In the genomic region with DNA sequence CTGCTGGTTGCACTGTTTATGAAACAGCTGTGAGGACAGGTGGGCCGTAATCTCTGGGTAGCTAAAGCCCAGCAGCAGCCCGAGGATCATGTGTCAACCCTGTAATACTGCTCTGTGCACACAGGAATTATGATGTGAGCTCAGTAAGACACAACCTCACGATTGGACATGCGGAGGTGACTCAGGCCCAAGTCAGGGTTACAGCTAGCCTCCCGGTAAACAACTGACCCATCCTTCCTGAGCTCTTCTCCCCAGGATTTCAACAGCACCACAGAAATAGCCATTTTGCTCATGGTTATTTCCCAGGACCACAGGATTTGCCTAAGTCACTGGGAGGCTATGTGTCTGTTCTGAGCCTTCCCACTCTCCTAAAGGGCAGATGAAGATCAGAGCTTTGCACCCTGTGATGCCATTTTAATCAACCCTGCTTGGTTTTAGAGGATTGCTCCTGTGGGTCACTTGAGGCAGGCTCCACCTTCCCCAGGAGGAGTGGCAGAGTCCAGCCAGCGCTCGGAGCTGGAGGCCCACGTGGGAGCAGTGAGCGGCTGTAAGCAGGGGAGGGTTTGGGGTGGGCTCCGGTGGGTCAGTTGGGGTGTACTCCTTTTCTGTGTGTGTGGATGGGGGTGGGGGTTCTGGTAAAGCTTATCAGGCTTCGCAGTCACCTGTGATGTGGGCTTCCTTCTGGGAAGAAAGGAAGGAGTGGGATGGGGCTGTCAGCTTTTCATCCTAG, we compare ENCODE assay signal across 1 cellular context.
TF ChIP-seq lines count a peak whose summit lies in the region.

A gene (plus strand): TSS at position 363 of the 730 bp plus-strand sequence. CDS start 6,256 bp downstream, outside the sequence.

TF ChIP-seq in K562, 482 proteins besides CTCF, POLR2A, EP300 and RAD21 (continued from another document and continues in another):
- peak; percentile 30 for TF ChIP-seq RBBP5 (IDR thresholded peaks at IDR 0.05; ENCODE audit: borderline replicate concordance, insufficient read depth, low read length, poor library complexity, severe bottlenecking)
- peak; percentile 2 for TF ChIP-seq SAP30 (IDR thresholded peaks at IDR 0.05; ENCODE audit: borderline replicate concordance, insufficient read depth, low read depth, low read length, poor library complexity, severe bottlenecking)
- TF ChIP-seq HMG20A (CRISPR knock-in tag; conservative IDR thresholded peaks at IDR 0.05), result no peak
- no peak for TF ChIP-seq SPI1 (IDR thresholded peaks at IDR 0.05; ENCODE audit: borderline replicate concordance, low read depth, low read length)
- TF ChIP-seq, protein P1, sequence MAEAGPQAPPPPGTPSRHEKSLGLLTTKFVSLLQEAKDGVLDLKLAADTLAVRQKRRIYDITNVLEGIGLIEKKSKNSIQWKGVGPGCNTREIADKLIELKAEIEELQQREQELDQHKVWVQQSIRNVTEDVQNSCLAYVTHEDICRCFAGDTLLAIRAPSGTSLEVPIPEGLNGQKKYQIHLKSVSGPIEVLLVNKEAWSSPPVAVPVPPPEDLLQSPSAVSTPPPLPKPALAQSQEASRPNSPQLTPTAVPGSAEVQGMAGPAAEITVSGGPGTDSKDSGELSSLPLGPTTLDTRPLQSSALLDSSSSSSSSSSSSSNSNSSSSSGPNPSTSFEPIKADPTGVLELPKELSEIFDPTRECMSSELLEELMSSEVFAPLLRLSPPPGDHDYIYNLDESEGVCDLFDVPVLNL (CRISPR knock-in tag; IDR thresholded peaks at IDR 0.05; ENCODE audit: low read depth), result no peak
- peak; percentile 32; the same call in 1 of the 2 replicates for TF ChIP-seq CEBPB (tag; IDR thresholded peaks at IDR 0.05)
- peak; percentile 29; the same call in 1 of the 2 replicates for TF ChIP-seq BRD4 (IDR thresholded peaks at IDR 0.05)
- TF ChIP-seq ZNF766 (CRISPR knock-in tag; conservative IDR thresholded peaks at IDR 0.05), result no peak
- TF ChIP-seq ESRRA (IDR thresholded peaks at IDR 0.05; ENCODE audit: borderline replicate concordance, low read depth), result no peak
- no peak for TF ChIP-seq DMBX1 (CRISPR knock-in tag; IDR thresholded peaks at IDR 0.05; ENCODE audit: borderline replicate concordance)
- no peak for TF ChIP-seq MCM7 (IDR thresholded peaks at IDR 0.05)
- TF ChIP-seq ZNF785 (CRISPR knock-in tag; IDR thresholded peaks at IDR 0.05), result no peak
- TF ChIP-seq, protein P2, sequence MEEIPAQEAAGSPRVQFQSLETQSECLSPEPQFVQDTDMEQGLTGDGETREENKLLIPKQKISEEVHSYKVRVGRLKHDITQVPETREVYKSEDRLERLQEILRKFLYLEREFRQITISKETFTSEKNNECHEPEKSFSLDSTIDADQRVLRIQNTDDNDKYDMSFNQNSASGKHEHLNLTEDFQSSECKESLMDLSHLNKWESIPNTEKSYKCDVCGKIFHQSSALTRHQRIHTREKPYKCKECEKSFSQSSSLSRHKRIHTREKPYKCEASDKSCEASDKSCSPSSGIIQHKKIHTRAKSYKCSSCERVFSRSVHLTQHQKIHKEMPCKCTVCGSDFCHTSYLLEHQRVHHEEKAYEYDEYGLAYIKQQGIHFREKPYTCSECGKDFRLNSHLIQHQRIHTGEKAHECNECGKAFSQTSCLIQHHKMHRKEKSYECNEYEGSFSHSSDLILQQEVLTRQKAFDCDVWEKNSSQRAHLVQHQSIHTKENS (CRISPR knock-in tag; IDR thresholded peaks at IDR 0.05), result no peak
- peak; percentile 44; the same call in 1 of the 2 replicates for TF ChIP-seq NFRKB (IDR thresholded peaks at IDR 0.05; ENCODE audit: low read depth)
- TF ChIP-seq ZEB2 (IDR thresholded peaks at IDR 0.05), result 0 out of 2 replicates have a peak, but pooled peaks have one; percentile 14
- no peak for TF ChIP-seq HNRNPUL1 (IDR thresholded peaks at IDR 0.05; ENCODE audit: low read length)
- TF ChIP-seq, protein P3, sequence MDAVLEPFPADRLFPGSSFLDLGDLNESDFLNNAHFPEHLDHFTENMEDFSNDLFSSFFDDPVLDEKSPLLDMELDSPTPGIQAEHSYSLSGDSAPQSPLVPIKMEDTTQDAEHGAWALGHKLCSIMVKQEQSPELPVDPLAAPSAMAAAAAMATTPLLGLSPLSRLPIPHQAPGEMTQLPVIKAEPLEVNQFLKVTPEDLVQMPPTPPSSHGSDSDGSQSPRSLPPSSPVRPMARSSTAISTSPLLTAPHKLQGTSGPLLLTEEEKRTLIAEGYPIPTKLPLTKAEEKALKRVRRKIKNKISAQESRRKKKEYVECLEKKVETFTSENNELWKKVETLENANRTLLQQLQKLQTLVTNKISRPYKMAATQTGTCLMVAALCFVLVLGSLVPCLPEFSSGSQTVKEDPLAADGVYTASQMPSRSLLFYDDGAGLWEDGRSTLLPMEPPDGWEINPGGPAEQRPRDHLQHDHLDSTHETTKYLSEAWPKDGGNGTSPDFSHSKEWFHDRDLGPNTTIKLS (IDR thresholded peaks at IDR 0.05; ENCODE audit: borderline replicate concordance, low read depth), result no peak
- no peak for TF ChIP-seq HIVEP1 (CRISPR knock-in tag; IDR thresholded peaks at IDR 0.05)
- TF ChIP-seq ZNF79 (CRISPR knock-in tag; IDR thresholded peaks at IDR 0.05; ENCODE audit: low read depth), result no peak
- no peak for TF ChIP-seq RBM14 (IDR thresholded peaks at IDR 0.05; ENCODE audit: borderline replicate concordance, insufficient read depth, low read depth, low read length)
- peak; percentile 18; the same call in 1 of the 2 replicates for TF ChIP-seq EP400 (IDR thresholded peaks at IDR 0.05)
- no peak for TF ChIP-seq LARP7 (IDR thresholded peaks at IDR 0.05)
- TF ChIP-seq EHMT2 (IDR thresholded peaks at IDR 0.05), result 0 out of 2 replicates have a peak, but pooled peaks have one; percentile 48
- no peak for TF ChIP-seq SAFB2 (IDR thresholded peaks at IDR 0.05; ENCODE audit: borderline replicate concordance, low read depth, low read length, severe bottlenecking)
- TF ChIP-seq ELF1 (tag; IDR thresholded peaks at IDR 0.05), result no peak
- no peak for TF ChIP-seq COPS2 (conservative IDR thresholded peaks at IDR 0.05)
- TF ChIP-seq STAG1 (CRISPR knock-in tag; IDR thresholded peaks at IDR 0.05; ENCODE audit: borderline replicate concordance), result no peak
- TF ChIP-seq, protein P4, sequence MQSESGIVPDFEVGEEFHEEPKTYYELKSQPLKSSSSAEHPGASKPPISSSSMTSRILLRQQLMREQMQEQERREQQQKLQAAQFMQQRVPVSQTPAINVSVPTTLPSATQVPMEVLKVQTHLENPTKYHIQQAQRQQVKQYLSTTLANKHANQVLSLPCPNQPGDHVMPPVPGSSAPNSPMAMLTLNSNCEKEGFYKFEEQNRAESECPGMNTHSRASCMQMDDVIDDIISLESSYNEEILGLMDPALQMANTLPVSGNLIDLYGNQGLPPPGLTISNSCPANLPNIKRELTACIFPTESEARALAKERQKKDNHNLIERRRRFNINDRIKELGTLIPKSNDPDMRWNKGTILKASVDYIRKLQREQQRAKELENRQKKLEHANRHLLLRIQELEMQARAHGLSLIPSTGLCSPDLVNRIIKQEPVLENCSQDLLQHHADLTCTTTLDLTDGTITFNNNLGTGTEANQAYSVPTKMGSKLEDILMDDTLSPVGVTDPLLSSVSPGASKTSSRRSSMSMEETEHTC (IDR thresholded peaks at IDR 0.05), result no peak
- no peak for TF ChIP-seq ZNF57 (CRISPR knock-in tag; IDR thresholded peaks at IDR 0.05)
- no peak for TF ChIP-seq ZNF75A (CRISPR knock-in tag; IDR thresholded peaks at IDR 0.05)
- TF ChIP-seq, protein P5, sequence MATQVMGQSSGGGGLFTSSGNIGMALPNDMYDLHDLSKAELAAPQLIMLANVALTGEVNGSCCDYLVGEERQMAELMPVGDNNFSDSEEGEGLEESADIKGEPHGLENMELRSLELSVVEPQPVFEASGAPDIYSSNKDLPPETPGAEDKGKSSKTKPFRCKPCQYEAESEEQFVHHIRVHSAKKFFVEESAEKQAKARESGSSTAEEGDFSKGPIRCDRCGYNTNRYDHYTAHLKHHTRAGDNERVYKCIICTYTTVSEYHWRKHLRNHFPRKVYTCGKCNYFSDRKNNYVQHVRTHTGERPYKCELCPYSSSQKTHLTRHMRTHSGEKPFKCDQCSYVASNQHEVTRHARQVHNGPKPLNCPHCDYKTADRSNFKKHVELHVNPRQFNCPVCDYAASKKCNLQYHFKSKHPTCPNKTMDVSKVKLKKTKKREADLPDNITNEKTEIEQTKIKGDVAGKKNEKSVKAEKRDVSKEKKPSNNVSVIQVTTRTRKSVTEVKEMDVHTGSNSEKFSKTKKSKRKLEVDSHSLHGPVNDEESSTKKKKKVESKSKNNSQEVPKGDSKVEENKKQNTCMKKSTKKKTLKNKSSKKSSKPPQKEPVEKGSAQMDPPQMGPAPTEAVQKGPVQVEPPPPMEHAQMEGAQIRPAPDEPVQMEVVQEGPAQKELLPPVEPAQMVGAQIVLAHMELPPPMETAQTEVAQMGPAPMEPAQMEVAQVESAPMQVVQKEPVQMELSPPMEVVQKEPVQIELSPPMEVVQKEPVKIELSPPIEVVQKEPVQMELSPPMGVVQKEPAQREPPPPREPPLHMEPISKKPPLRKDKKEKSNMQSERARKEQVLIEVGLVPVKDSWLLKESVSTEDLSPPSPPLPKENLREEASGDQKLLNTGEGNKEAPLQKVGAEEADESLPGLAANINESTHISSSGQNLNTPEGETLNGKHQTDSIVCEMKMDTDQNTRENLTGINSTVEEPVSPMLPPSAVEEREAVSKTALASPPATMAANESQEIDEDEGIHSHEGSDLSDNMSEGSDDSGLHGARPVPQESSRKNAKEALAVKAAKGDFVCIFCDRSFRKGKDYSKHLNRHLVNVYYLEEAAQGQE (CRISPR knock-in tag; IDR thresholded peaks at IDR 0.05; ENCODE audit: low read depth), result no peak
- no peak; the same call in 1 of the 2 replicates for TF ChIP-seq KLF16 (IDR thresholded peaks at IDR 0.05)
- no peak for TF ChIP-seq CCNT2 (IDR thresholded peaks at IDR 0.05; ENCODE audit: borderline replicate concordance, extremely low read depth, insufficient read length, low read depth, low read length)
- TF ChIP-seq PHF21A (IDR thresholded peaks at IDR 0.05; ENCODE audit: borderline replicate concordance, low read depth), result no peak
- no peak for TF ChIP-seq NFIX (CRISPR knock-in tag; IDR thresholded peaks at IDR 0.05; ENCODE audit: low read depth)
- TF ChIP-seq HDAC1 (IDR thresholded peaks at IDR 0.05), result peak in 1 of 2 experiments; percentile 21; a peak in 1 of 4 replicates
- TF ChIP-seq, protein P6, sequence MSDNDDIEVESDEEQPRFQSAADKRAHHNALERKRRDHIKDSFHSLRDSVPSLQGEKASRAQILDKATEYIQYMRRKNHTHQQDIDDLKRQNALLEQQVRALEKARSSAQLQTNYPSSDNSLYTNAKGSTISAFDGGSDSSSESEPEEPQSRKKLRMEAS (CRISPR knock-in tag; IDR thresholded peaks at IDR 0.05), result no peak
- no peak for TF ChIP-seq TAF7 (tag; IDR thresholded peaks at IDR 0.05)
- TF ChIP-seq, protein P7, sequence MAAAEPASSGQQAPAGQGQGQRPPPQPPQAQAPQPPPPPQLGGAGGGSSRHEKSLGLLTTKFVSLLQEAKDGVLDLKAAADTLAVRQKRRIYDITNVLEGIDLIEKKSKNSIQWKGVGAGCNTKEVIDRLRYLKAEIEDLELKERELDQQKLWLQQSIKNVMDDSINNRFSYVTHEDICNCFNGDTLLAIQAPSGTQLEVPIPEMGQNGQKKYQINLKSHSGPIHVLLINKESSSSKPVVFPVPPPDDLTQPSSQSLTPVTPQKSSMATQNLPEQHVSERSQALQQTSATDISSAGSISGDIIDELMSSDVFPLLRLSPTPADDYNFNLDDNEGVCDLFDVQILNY (CRISPR knock-in tag; IDR thresholded peaks at IDR 0.05), result no peak
- TF ChIP-seq ELF2 (CRISPR knock-in tag; IDR thresholded peaks at IDR 0.05), result no peak
- TF ChIP-seq JUN (IDR thresholded peaks at IDR 0.05; ENCODE audit: borderline replicate concordance, low read depth, low read length), result 0 out of 2 replicates have a peak, but pooled peaks have one; percentile 16
- TF ChIP-seq JUN (CRISPR knock-in tag; IDR thresholded peaks at IDR 0.05; ENCODE audit: borderline replicate concordance), result no peak
- TF ChIP-seq ZBTB7A (IDR thresholded peaks at IDR 0.05; ENCODE audit: borderline replicate concordance, control insufficient read depth, low read depth, low read length), result peak; percentile 63; the same call in 1 of the 2 replicates
- TF ChIP-seq MCM5 (IDR thresholded peaks at IDR 0.05; ENCODE audit: low read depth), result no peak
- TF ChIP-seq NCOA6 (IDR thresholded peaks at IDR 0.05), result no peak
- TF ChIP-seq ZNF133 (CRISPR knock-in tag; IDR thresholded peaks at IDR 0.05), result no peak
- no peak for TF ChIP-seq SAFB (IDR thresholded peaks at IDR 0.05; ENCODE audit: borderline replicate concordance, low read depth, low read length)
- TF ChIP-seq STAT5A (IDR thresholded peaks at IDR 0.05; ENCODE audit: borderline replicate concordance, low read length), result no peak
- 0 out of 2 replicates have a peak, but pooled peaks have one; percentile 16 for TF ChIP-seq ZNF316 (IDR thresholded peaks at IDR 0.05)
- peak; percentile 32 for TF ChIP-seq NEUROD1 (IDR thresholded peaks at IDR 0.05; ENCODE audit: borderline replicate concordance, low read depth, low read length, partially characterized antibody)
- no peak for TF ChIP-seq ZNF431 (CRISPR knock-in tag; IDR thresholded peaks at IDR 0.05)
- TF ChIP-seq CEBPG (CRISPR knock-in tag; IDR thresholded peaks at IDR 0.05), result no peak
- TF ChIP-seq CEBPG (tag; conservative IDR thresholded peaks at IDR 0.05 in 1 of 2, IDR thresholded peaks at IDR 0.05 in 1 of 2), result peak in 1 of 2 experiments; percentile 40; a peak in 1 of 4 replicates
- no peak for TF ChIP-seq KDM2B (CRISPR knock-in tag; IDR thresholded peaks at IDR 0.05)
- TF ChIP-seq, protein P8, sequence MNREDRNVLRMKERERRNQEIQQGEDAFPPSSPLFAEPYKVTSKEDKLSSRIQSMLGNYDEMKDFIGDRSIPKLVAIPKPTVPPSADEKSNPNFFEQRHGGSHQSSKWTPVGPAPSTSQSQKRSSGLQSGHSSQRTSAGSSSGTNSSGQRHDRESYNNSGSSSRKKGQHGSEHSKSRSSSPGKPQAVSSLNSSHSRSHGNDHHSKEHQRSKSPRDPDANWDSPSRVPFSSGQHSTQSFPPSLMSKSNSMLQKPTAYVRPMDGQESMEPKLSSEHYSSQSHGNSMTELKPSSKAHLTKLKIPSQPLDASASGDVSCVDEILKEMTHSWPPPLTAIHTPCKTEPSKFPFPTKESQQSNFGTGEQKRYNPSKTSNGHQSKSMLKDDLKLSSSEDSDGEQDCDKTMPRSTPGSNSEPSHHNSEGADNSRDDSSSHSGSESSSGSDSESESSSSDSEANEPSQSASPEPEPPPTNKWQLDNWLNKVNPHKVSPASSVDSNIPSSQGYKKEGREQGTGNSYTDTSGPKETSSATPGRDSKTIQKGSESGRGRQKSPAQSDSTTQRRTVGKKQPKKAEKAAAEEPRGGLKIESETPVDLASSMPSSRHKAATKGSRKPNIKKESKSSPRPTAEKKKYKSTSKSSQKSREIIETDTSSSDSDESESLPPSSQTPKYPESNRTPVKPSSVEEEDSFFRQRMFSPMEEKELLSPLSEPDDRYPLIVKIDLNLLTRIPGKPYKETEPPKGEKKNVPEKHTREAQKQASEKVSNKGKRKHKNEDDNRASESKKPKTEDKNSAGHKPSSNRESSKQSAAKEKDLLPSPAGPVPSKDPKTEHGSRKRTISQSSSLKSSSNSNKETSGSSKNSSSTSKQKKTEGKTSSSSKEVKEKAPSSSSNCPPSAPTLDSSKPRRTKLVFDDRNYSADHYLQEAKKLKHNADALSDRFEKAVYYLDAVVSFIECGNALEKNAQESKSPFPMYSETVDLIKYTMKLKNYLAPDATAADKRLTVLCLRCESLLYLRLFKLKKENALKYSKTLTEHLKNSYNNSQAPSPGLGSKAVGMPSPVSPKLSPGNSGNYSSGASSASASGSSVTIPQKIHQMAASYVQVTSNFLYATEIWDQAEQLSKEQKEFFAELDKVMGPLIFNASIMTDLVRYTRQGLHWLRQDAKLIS (CRISPR knock-in tag; IDR thresholded peaks at IDR 0.05), result 0 out of 2 replicates have a peak, but pooled peaks have one; percentile 25
